In the genomic region with DNA sequence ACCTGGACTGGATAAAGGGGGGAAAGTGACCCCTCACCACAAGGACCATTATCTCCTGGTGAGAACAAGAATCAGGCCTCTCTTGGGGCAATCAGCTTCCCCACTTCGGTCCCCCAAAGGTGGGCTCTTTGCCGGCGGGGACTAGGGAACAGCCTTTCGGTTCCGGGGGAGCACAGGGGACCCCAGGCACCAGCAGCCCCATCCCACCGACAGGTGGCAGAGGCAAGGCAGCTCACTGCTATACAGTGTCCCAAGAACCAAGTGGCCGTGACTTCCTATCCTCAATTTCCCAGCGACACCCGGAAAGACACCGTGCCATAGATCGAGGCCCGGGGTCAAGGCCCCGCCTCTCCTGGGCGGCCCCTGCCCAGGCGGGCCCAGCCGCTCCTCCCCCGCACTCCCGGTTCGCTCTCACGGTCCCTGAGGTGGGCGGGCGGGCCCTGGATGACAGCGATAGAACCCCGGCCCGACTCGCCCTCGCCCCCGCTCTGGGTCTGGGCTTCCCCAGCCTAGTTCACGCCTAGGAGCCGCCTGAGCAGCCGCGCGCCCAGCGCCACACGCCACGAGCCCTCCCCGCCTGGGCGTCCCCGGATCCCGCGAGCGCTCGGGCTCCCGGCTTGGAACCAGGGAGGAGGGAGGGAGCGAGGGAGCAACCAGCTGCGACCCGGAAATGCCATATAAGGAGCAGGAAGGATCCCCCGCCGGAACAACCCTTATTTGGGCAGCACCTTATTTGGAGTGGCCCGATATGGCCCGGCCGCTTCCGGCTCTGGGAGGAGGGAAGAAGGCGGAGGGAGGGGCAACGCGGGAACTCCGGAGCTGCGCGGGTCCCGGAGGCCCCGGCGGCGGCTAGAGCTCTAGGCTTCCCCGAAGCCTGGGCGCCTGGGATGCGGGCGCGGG, we compare ENCODE assay signal across 1 cellular context.
TF ChIP-seq lines count a peak whose summit lies in the region.

No MANE protein-coding gene starts in this region.

TF ChIP-seq in GM23338, 12 proteins besides CTCF, POLR2A, EP300 and RAD21 (continued from another document):
- TF ChIP-seq ZNF331 (CRISPR knock-in tag; IDR thresholded peaks at IDR 0.05; ENCODE audit: low read depth) (no peak), EZH2 (IDR thresholded peaks at IDR 0.05; ENCODE audit: low read depth, unreplicated experiment) (no peak), ZNF114 (CRISPR knock-in tag; IDR thresholded peaks at IDR 0.05) (no peak), POLR2AphosphoS5 (IDR thresholded peaks at IDR 0.05; ENCODE audit: low read depth) (no peak), NANOG (IDR thresholded peaks at IDR 0.05; ENCODE audit: borderline replicate concordance) (no peak), STAT1 (IDR thresholded peaks at IDR 0.05; ENCODE audit: unreplicated experiment) (no peak), JUNB (IDR thresholded peaks at IDR 0.05; ENCODE audit: unreplicated experiment) (no peak), EZH2phosphoT487 (IDR thresholded peaks at IDR 0.05; ENCODE audit: unreplicated experiment) (no peak)
- TF ChIP-seq, protein P1, sequence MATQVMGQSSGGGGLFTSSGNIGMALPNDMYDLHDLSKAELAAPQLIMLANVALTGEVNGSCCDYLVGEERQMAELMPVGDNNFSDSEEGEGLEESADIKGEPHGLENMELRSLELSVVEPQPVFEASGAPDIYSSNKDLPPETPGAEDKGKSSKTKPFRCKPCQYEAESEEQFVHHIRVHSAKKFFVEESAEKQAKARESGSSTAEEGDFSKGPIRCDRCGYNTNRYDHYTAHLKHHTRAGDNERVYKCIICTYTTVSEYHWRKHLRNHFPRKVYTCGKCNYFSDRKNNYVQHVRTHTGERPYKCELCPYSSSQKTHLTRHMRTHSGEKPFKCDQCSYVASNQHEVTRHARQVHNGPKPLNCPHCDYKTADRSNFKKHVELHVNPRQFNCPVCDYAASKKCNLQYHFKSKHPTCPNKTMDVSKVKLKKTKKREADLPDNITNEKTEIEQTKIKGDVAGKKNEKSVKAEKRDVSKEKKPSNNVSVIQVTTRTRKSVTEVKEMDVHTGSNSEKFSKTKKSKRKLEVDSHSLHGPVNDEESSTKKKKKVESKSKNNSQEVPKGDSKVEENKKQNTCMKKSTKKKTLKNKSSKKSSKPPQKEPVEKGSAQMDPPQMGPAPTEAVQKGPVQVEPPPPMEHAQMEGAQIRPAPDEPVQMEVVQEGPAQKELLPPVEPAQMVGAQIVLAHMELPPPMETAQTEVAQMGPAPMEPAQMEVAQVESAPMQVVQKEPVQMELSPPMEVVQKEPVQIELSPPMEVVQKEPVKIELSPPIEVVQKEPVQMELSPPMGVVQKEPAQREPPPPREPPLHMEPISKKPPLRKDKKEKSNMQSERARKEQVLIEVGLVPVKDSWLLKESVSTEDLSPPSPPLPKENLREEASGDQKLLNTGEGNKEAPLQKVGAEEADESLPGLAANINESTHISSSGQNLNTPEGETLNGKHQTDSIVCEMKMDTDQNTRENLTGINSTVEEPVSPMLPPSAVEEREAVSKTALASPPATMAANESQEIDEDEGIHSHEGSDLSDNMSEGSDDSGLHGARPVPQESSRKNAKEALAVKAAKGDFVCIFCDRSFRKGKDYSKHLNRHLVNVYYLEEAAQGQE (IDR thresholded peaks at IDR 0.05; ENCODE audit: unreplicated experiment), result no peak
- TF ChIP-seq, protein P2, sequence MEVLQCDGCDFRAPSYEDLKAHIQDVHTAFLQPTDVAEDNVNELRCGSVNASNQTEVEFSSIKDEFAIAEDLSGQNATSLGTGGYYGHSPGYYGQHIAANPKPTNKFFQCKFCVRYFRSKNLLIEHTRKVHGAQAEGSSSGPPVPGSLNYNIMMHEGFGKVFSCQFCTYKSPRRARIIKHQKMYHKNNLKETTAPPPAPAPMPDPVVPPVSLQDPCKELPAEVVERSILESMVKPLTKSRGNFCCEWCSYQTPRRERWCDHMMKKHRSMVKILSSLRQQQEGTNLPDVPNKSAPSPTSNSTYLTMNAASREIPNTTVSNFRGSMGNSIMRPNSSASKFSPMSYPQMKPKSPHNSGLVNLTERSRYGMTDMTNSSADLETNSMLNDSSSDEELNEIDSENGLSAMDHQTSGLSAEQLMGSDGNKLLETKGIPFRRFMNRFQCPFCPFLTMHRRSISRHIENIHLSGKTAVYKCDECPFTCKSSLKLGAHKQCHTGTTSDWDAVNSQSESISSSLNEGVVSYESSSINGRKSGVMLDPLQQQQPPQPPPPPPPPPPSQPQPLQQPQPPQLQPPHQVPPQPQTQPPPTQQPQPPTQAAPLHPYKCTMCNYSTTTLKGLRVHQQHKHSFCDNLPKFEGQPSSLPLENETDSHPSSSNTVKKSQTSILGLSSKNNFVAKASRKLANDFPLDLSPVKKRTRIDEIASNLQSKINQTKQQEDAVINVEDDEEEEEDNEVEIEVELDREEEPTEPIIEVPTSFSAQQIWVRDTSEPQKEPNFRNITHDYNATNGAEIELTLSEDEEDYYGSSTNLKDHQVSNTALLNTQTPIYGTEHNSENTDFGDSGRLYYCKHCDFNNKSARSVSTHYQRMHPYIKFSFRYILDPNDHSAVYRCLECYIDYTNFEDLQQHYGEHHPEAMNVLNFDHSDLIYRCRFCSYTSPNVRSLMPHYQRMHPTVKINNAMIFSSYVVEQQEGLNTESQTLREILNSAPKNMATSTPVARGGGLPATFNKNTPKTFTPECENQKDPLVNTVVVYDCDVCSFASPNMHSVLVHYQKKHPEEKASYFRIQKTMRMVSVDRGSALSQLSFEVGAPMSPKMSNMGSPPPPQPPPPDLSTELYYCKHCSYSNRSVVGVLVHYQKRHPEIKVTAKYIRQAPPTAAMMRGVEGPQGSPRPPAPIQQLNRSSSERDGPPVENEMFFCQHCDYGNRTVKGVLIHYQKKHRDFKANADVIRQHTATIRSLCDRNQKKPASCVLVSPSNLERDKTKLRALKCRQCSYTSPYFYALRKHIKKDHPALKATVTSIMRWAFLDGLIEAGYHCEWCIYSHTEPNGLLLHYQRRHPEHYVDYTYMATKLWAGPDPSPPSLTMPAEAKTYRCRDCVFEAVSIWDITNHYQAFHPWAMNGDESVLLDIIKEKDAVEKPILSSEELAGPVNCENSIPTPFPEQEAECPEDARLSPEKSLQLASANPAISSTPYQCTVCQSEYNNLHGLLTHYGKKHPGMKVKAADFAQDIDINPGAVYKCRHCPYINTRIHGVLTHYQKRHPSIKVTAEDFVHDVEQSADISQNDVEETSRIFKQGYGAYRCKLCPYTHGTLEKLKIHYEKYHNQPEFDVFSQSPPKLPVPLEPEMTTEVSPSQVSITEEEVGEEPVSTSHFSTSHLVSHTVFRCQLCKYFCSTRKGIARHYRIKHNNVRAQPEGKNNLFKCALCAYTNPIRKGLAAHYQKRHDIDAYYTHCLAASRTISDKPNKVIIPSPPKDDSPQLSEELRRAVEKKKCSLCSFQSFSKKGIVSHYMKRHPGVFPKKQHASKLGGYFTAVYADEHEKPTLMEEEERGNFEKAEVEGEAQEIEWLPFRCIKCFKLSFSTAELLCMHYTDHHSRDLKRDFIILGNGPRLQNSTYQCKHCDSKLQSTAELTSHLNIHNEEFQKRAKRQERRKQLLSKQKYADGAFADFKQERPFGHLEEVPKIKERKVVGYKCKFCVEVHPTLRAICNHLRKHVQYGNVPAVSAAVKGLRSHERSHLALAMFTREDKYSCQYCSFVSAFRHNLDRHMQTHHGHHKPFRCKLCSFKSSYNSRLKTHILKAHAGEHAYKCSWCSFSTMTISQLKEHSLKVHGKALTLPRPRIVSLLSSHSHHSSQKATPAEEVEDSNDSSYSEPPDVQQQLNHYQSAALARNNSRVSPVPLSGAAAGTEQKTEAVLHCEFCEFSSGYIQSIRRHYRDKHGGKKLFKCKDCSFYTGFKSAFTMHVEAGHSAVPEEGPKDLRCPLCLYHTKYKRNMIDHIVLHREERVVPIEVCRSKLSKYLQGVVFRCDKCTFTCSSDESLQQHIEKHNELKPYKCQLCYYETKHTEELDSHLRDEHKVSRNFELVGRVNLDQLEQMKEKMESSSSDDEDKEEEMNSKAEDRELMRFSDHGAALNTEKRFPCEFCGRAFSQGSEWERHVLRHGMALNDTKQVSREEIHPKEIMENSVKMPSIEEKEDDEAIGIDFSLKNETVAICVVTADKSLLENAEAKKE (CRISPR knock-in tag; IDR thresholded peaks at IDR 0.05), result no peak
- TF ChIP-seq, protein P3, sequence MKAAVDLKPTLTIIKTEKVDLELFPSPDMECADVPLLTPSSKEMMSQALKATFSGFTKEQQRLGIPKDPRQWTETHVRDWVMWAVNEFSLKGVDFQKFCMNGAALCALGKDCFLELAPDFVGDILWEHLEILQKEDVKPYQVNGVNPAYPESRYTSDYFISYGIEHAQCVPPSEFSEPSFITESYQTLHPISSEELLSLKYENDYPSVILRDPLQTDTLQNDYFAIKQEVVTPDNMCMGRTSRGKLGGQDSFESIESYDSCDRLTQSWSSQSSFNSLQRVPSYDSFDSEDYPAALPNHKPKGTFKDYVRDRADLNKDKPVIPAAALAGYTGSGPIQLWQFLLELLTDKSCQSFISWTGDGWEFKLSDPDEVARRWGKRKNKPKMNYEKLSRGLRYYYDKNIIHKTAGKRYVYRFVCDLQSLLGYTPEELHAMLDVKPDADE (IDR thresholded peaks at IDR 0.05), result no peak
